19 cellular contexts compared by ENCODE assay signal in the genomic region with DNA sequence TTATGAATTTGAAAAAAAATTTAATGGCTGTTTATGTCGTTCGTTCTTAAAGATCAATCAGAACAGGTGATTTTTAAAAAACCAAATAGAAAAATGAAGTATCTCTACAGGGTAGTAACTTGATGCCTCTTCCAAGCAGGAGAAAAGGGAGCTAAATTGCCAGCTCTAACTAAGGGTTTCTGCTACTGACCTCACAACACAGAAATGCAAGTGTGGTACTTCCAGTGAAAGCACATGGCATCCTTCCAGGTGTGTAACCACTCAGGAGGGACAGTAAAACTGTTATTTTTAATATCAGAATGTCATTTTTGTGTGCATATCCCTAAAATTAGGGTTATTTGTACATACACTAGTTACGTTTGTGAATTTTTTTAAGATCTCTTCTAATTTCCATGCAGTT.
A peak's percentile ranks its signal among the peaks of the same experiment; 100 is the strongest.
DNase-seq lines count a peak whose midpoint lies in the region; TF ChIP-seq lines count a peak whose summit lies in the region.
"Had no signal": no experiment of that assay in that cellular context is flagged by ENCODE, and none has a peak within 500 bp of the region (broad histone marks: within the 10 kb centered on the region; RNA-seq: fewer than 3 reads in every experiment).

No MANE protein-coding gene starts in this region.

- DNase-seq in AG10803 (ENCODE audit: low read depth) (peak; percentile 26), LHCN-M2 (ENCODE audit: low read depth) (peak; percentile 0), astrocyte of the spinal cord (ENCODE audit: low read depth, low spot score) (peak; percentile 33), iris pigment epithelial cell (ENCODE audit: low read depth) (peak; percentile 21), foreskin fibroblast (no peak), SK-N-DZ (ENCODE audit: low spot score) (no peak), GM10266 (ENCODE audit: extremely low spot score) (no peak)
- DNase-seq: Calu3; CD8-positive, alpha-beta T cell; DMS53; KG1; NCI-H1417 treated with DMSO at 0.1 percent for 48 hours; NCI-H1930; NCI-H2171; NCI-H748 treated with DMSO at 0.1 percent for 48 hours; RPMI8226; SHP77 treated with DMSO at 0.1 percent for 48 hours had no signal

- TF ChIP-seq CTCF in AG10803 (conservative IDR thresholded peaks at IDR 0.05; ENCODE audit: low read length) (no peak), astrocyte of the spinal cord (IDR thresholded peaks at IDR 0.05; ENCODE audit: low read depth, low read length) (no peak), foreskin fibroblast (IDR thresholded peaks at IDR 0.05; ENCODE audit: low read depth, low read length) (no peak), GM10266 (IDR thresholded peaks at IDR 0.05; ENCODE audit: control insufficient read depth, insufficient read depth, low read depth, missing control alignments) (no peak)

- no peak overlapping the region for H3K4me3 ChIP-seq in AG10803 (ENCODE audit: low read length)
- no peak overlapping the region for H3K4me3 ChIP-seq in astrocyte of the spinal cord (ENCODE audit: low read depth, low read length)
- no peak overlapping the region for H3K4me3 ChIP-seq in foreskin fibroblast (ENCODE audit: low read depth in 1 of 2, low read length in 2 of 2)
- H3K4me3 ChIP-seq: A549; BLaER1 treated with 17β-estradiol and CSF1 and Interleukin-3, amounts not matched to agents 10 nM and 100 nM had no signal

- in situ Hi-C loops in astrocyte of the spinal cord (cut with HindIII; ENCODE audit: low sequenced_read_pairs) = no loop called here

Comparison
In these comparisons a context has a peak if more than half of its experiments do, and no peak if none do; other contexts are left out.
1. DNase-seq: peak in AG10803 (single experiment), LHCN-M2 (single experiment), astrocyte of the spinal cord (single experiment) and iris pigment epithelial cell (single experiment); none in foreskin fibroblast (0 of 2), SK-N-DZ (single experiment) and GM10266 (single experiment).